Comparison of ENCODE assay signal across 15 cellular contexts in genomic region chr2:86069091-86069685, GRCh38. TPM values are rescaled to one million over a fixed set of nuclear protein-coding genes. Genes with fewer than 3 reads are reported as not detected.
A peak's percentile ranks its signal among the peaks of the same experiment; 100 is the strongest.
DNase-seq lines count a peak whose midpoint lies in the region; ATAC-seq lines count a peak whose summit lies in the region.
"Had no signal": no experiment of that assay in that cellular context is flagged by ENCODE, and none has a peak within 500 bp of the region (broad histone marks: within the 10 kb centered on the region; RNA-seq: fewer than 3 reads in every experiment).

No MANE protein-coding gene starts in this region.

- H3K36me3 ChIP-seq in mesenchymal stem cell (ENCODE audit: control insufficient read depth in 1 of 2, insufficient read depth in 2 of 2, low read depth in 1 of 2, low read length in 2 of 2): peaks cover 47 to 58% of the 10 kb centered on the region in 2 experiments

- H3K4me2 ChIP-seq in mesenchymal stem cell (ENCODE audit: low read length, poor library complexity, severe bottlenecking): no peak overlapping the region

- H3K79me1 ChIP-seq in mesenchymal stem cell (replicated peaks; ENCODE audit: low read length, poor library complexity, severe bottlenecking): peaks cover 15% of the 10 kb centered on the region

- no peak overlapping the region for H2BK15ac ChIP-seq in mesenchymal stem cell (ENCODE audit: low read depth, poor library complexity, severe bottlenecking)

- no peak overlapping the region for H4K91ac ChIP-seq in mesenchymal stem cell (ENCODE audit: low read length)

- H2BK120ac ChIP-seq in mesenchymal stem cell (ENCODE audit: low read depth, low read length): no peak overlapping the region

- H3K4me3 ChIP-seq in mesenchymal stem cell (ENCODE audit: insufficient read depth in 1 of 2, low read depth in 1 of 2, low read length in 2 of 2): no peak overlapping the region
- H3K4me3 ChIP-seq: left lung, SJSA1, suprapubic skin had no signal

- no peaks in the 10 kb centered on the region for H3K9me3 Mint-ChIP-seq in activated naive CD8-positive, alpha-beta T cell (ENCODE audit: low read depth)
- H3K9me3 Mint-ChIP-seq: naive B cell had no signal

- H2BK5ac ChIP-seq in mesenchymal stem cell (ENCODE audit: low read depth, low read length, poor library complexity, severe bottlenecking): no peak overlapping the region

- H3K9ac ChIP-seq in mesenchymal stem cell (ENCODE audit: low read length): no peak overlapping the region

- H3K36me3 Mint-ChIP-seq in activated naive CD8-positive, alpha-beta T cell: peaks cover 43% of the 10 kb centered on the region

- peaks cover 10% of the 10 kb centered on the region for H3K4me1 ChIP-seq in mesenchymal stem cell (ENCODE audit: control insufficient read depth, insufficient read depth, low read depth, low read length)

- H2BK12ac ChIP-seq in mesenchymal stem cell (ENCODE audit: low read length in 2 of 2): no peak overlapping the region

- H3K9me3 ChIP-seq in mesenchymal stem cell (ENCODE audit: control insufficient read depth, low read length): no peaks in the 10 kb centered on the region
- H3K9me3 ChIP-seq: left lung, SJSA1, suprapubic skin had no signal

- H3K27ac Mint-ChIP-seq in activated naive CD8-positive, alpha-beta T cell: peak overlapping the region; percentile 61

- H3K27me3 ChIP-seq in mesenchymal stem cell (ENCODE audit: control insufficient read depth in 1 of 2, insufficient read depth in 1 of 2, low read length in 2 of 2): no peaks in the 10 kb centered on the region
- H3K27me3 ChIP-seq: left lung, SJSA1, suprapubic skin had no signal

- H2AK5ac ChIP-seq in mesenchymal stem cell (ENCODE audit: low read length, severe bottlenecking): no peak overlapping the region

- H2AFZ ChIP-seq in mesenchymal stem cell (ENCODE audit: low read depth, low read length): no peak overlapping the region

- 70% methylated on average over 5 of the region's 8 CpGs for WGBS in mesenchymal stem cell

- H3K4ac ChIP-seq in mesenchymal stem cell (ENCODE audit: low read depth in 1 of 2, low read length in 2 of 2): no peak overlapping the region

- H3K27ac ChIP-seq in mesenchymal stem cell (ENCODE audit: low read length, poor library complexity, severe bottlenecking): no peak overlapping the region
- H3K27ac ChIP-seq: left lung, SJSA1, suprapubic skin had no signal

- H3K4me3 Mint-ChIP-seq in activated naive CD8-positive, alpha-beta T cell: no peak overlapping the region
- H3K4me3 Mint-ChIP-seq: naive B cell had no signal

- no peak overlapping the region for H3K18ac ChIP-seq in mesenchymal stem cell (ENCODE audit: low read depth in 1 of 2, low read length in 2 of 2)

- H3K23ac ChIP-seq in mesenchymal stem cell (ENCODE audit: low read length in 2 of 2): no peak overlapping the region

- peaks cover 20% of the 10 kb centered on the region for H3K4me1 Mint-ChIP-seq in activated naive CD8-positive, alpha-beta T cell (ENCODE audit: low read depth)

- ATAC-seq in GM19035 (IDR thresholded peaks at IDR 0.05; ENCODE audit: unreplicated experiment): no peak
- ATAC-seq: left lung had no signal

- H4K8ac ChIP-seq in mesenchymal stem cell (ENCODE audit: low read length): peak overlapping the region; percentile 31

- H3K14ac ChIP-seq in mesenchymal stem cell (ENCODE audit: low read length in 2 of 2): no peak overlapping the region

- peak; percentile 15 for DNase-seq in A172 (ENCODE audit: low spot score)
- peak; percentile 50 for DNase-seq in ELR (ENCODE audit: low read depth)
- peak; percentile 29 for DNase-seq in mesenchymal stem cell
- DNase-seq in amygdala (lab: John Stamatoyannopoulos, UW): no peak
- no peak for DNase-seq in kidney glomerular epithelial cell (lab: John Stamatoyannopoulos, UW)
- no peak for DNase-seq in HUDEP-2 (lab: John Stamatoyannopoulos, UW; ENCODE audit: unreplicated experiment in 76 of 76)
- DNase-seq: activated gamma-delta T cell treated with Interleukin-2 at 50 U/mL for 16 hours, left lung, naive B cell, NCI-H1105, NCI-H226 had no signal

- no peaks in the 10 kb centered on the region for H3K27me3 Mint-ChIP-seq in activated naive CD8-positive, alpha-beta T cell
- H3K27me3 Mint-ChIP-seq: naive B cell had no signal

RNA-seq across cellular contexts. Expression of gene POLR1A, which starts 36.5 kb away (rescaled TPM):
- 29.4 and 33.1 TPM in 2 replicates for total RNA-seq in A172 (2014; rRNA removed; shearing (Covaris generic))
- polyA plus RNA-seq in mesenchymal stem cell (2013, experiment 1 of 2): 6.9 TPM
- 6.5 TPM for polyA plus RNA-seq in mesenchymal stem cell (2013, experiment 2 of 2)

RNA-seq across cellular contexts. Expression of gene PTCD3, which starts 36.8 kb away (rescaled TPM):
- total RNA-seq in A172 (2014; rRNA removed; shearing (Covaris generic)): 121 and 151 TPM in 2 replicates
- polyA plus RNA-seq in mesenchymal stem cell (2013, experiment 1 of 2): 28.0 TPM
- 28.0 TPM for polyA plus RNA-seq in mesenchymal stem cell (2013, experiment 2 of 2)

Comparison
In these comparisons a context has a peak if more than half of its experiments do, and no peak if none do; other contexts are left out.
1. DNase-seq: peak in A172 (single experiment), ELR (single experiment) and mesenchymal stem cell (single experiment); none in amygdala (0 of 56), kidney glomerular epithelial cell (single experiment) and HUDEP-2 (0 of 76).